ENCODE assay signal across 8 cellular contexts in the genomic region with DNA sequence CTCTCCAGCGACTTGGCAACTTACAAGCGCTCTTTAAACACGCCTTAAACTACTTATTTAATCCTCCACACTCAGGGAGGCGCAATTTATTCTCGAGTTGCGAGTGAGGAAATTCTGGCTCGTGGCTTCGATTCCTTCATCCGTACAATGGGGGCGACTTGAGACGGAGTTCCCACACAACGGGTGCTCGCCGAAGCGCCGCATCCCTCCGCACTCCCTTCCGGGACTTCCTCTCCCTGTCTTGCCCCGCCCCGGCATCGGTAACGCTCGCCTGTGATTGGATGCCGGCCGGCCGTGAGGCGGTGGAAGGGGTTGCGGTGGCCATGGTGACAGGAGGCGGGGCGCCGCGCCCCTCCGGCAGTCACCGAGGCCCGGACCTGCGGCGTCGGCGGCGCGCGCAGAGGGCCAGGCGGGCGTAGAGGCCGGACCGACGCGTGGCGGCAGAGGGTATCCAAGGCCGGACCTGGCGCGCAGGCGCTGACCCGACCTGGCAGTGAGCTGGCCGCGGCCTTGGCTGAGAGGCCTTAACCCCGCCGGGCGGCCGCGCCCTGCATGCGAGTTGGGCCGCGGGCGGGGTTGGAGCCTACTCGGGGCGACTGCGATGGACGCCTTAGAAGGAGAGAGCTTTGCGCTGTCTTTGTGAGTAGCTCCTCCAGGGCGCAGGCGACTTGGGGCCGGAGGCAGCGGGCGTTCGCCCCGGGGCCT. TPM values are rescaled to one million over a fixed set of nuclear protein-coding genes. Genes with fewer than 3 reads are reported as not detected.
DNase-seq lines count a peak whose midpoint lies in the region; ATAC-seq and TF ChIP-seq lines count a peak whose summit lies in the region.

Gene ARL2BP, plus strand, starts transcription at position 493 of the 705 bp plus-strand sequence. Its CDS starts 109 bp downstream, at position 602.

- intact Hi-C loops in Right ventricle myocardium superior (cut with DNase I): no loop called here

- peak; percentile 65 to 90 for TF ChIP-seq EP300 in tibial nerve (IDR thresholded peaks at IDR 0.05)

- peak within 1 kb of the TSS; percentile 92 for H3K4me3 ChIP-seq in GM12865 (ENCODE audit: low read depth, low read length)
- peak within 1 kb of the TSS; percentile 84 for H3K4me3 ChIP-seq in parathyroid adenoma (ENCODE audit: low read depth, low read length)
- peak within 1 kb of the TSS; percentile 72 to 94 (median 76) for H3K4me3 ChIP-seq in tibial nerve

- TF ChIP-seq CTCF in GM12865 (IDR thresholded peaks at IDR 0.05; ENCODE audit: insufficient read depth, low read depth, low read length, missing control alignments) (no peak), parathyroid adenoma (IDR thresholded peaks at IDR 0.05) (no peak), tibial nerve (IDR thresholded peaks at IDR 0.05) (peak in 4 of 5 experiments; percentile 24 to 56 (median 31))

- no peaks in the 10 kb centered on the region for H3K9me3 Mint-ChIP-seq in activated naive CD8-positive, alpha-beta T cell treated with anti-CD3 and anti-CD28 coated beads, Interleukin-2, amount 50 U/mL, for 24 hours

- H3K4me1 ChIP-seq in parathyroid adenoma (peaks cover 7% of the 10 kb centered on the region), tibial nerve (peaks cover 0 to 26% (median 4%) of the 10 kb centered on the region in 4 donors)

- H3K36me3 Mint-ChIP-seq in activated naive CD8-positive, alpha-beta T cell treated with anti-CD3 and anti-CD28 coated beads, Interleukin-2, amount 50 U/mL, for 24 hours (ENCODE audit: low read depth): peaks cover 10% of the 10 kb centered on the region

- peak within 1 kb of the TSS; percentile 92 for H3K27ac Mint-ChIP-seq in activated naive CD8-positive, alpha-beta T cell treated with anti-CD3 and anti-CD28 coated beads, Interleukin-2, amount 50 U/mL, for 24 hours

- peak within 1 kb of the TSS; percentile 97 for H2AFZ ChIP-seq in parathyroid adenoma

- H3K27ac ChIP-seq in parathyroid adenoma: peak within 1 kb of the TSS; percentile 92
- H3K27ac ChIP-seq in tibial nerve: peak within 1 kb of the TSS; percentile 77 to 97 (median 93)

- peaks cover 25% of the 10 kb centered on the region for H3K4me1 Mint-ChIP-seq in activated naive CD8-positive, alpha-beta T cell treated with anti-CD3 and anti-CD28 coated beads, Interleukin-2, amount 50 U/mL, for 24 hours

- ATAC-seq in HG02678 (IDR thresholded peaks at IDR 0.05; ENCODE audit: unreplicated experiment) (peak; percentile 97), Right ventricle myocardium superior (ENCODE audit: poor library complexity) (peak; percentile 99)
- peak; percentile 99 for ATAC-seq in activated naive CD8-positive, alpha-beta T cell treated with anti-CD3 and anti-CD28 coated beads, Interleukin-2, amount 50 U/mL, for 24 hours

- H3K4me2 ChIP-seq in parathyroid adenoma (ENCODE audit: low read length): peak within 1 kb of the TSS; percentile 92

- peak within 1 kb of the TSS; percentile 84 for H3K4me3 Mint-ChIP-seq in activated naive CD8-positive, alpha-beta T cell treated with anti-CD3 and anti-CD28 coated beads, Interleukin-2, amount 50 U/mL, for 24 hours

- no peaks in the 10 kb centered on the region for H3K27me3 Mint-ChIP-seq in activated naive CD8-positive, alpha-beta T cell treated with anti-CD3 and anti-CD28 coated beads, Interleukin-2, amount 50 U/mL, for 24 hours

- no peaks in the 10 kb centered on the region for H3K79me2 ChIP-seq in parathyroid adenoma

- H3K9ac ChIP-seq in parathyroid adenoma: peak within 1 kb of the TSS; percentile 95

- H3K9me3 ChIP-seq in parathyroid adenoma (ENCODE audit: control insufficient read depth, low read length) (no peaks in the 10 kb centered on the region), tibial nerve (no peaks in the 10 kb centered on the region)

- H3K27me3 ChIP-seq in parathyroid adenoma (ENCODE audit: control insufficient read depth, insufficient read depth, low read length) (no peaks in the 10 kb centered on the region), tibial nerve (no peaks in the 10 kb centered on the region)

- H3K36me3 ChIP-seq in parathyroid adenoma (ENCODE audit: control insufficient read depth, insufficient read depth, low read length): no peaks in the 10 kb centered on the region
- H3K36me3 ChIP-seq in tibial nerve: peaks cover 0 to 27% (median 11%) of the 10 kb centered on the region in 3 donors

- DNase-seq in GM12865 (ENCODE audit: low read depth) (peak; percentile 99), NCI-H1417 (lab: John Stamatoyannopoulos, UW) (peak; percentile 89 to 97 (median 97)), SW 1271 (lab: John Stamatoyannopoulos, UW) (peak; percentile 84 to 93), Right ventricle myocardium superior (peak; percentile 99), tibial nerve (ENCODE audit: low spot score in 2 of 2) (peak; percentile 95 to 97)
- peak; percentile 98 for DNase-seq in activated naive CD8-positive, alpha-beta T cell treated with anti-CD3 and anti-CD28 coated beads, Interleukin-2, amount 50 U/mL, for 24 hours

- peak; percentile 63 to 87 for TF ChIP-seq POLR2A in tibial nerve (IDR thresholded peaks at IDR 0.05)

- 0 to 1% methylated on average over 28 to 58 of the region's 77 CpGs for WGBS in tibial nerve, 2 donors

RNA-seq across cellular contexts. Expression of gene ARL2BP, which starts in this region (rescaled TPM):
- 58.2 TPM for total RNA-seq in Right ventricle myocardium superior
- total RNA-seq in tibial nerve: 10 to 100 TPM; 54.0 to 63.8 (median 55.5) TPM

Comparison
In these comparisons a context has a peak if more than half of its experiments do, and no peak if none do; other contexts are left out.
1. Peak in every context shown above with its lines: DNase-seq, ATAC-seq, H3K4me3 ChIP-seq and H3K27ac ChIP-seq.
2. CTCF ChIP-seq: peak in tibial nerve (4 of 5); none in GM12865 (single experiment) and parathyroid adenoma (single experiment).